In genomic region chr14:49363926-49364751, GRCh38 we compare ENCODE assay signal across 21 cellular contexts.
"Had no signal": no experiment of that assay in that cellular context is flagged by ENCODE, and none has a peak within 500 bp of the region (broad histone marks: within the 10 kb centered on the region; RNA-seq: fewer than 3 reads in every experiment).

No MANE protein-coding gene starts in this region.

- H3K27ac ChIP-seq: brain microvascular endothelial cell, esophagus squamous epithelium, hepatocyte, uterus had no signal

- H3K4me1 ChIP-seq: esophagus squamous epithelium, uterus had no signal

- H3K9me3 ChIP-seq: esophagus squamous epithelium, uterus had no signal

- H3K27ac Mint-ChIP-seq: activated CD4-positive, alpha-beta T cell treated with anti-CD3 and anti-CD28 coated beads, Interleukin-2, amount 10 ng/mL, durations not matched to agents 24 days and 14 days; activated CD8-positive, alpha-beta T cell treated with anti-CD3 and anti-CD28 coated beads, Interleukin-2, amount 10 ng/mL, durations not matched to agents 7 days and 5 days; activated naive CD4-positive, alpha-beta T cell treated with anti-CD3 and anti-CD28 coated beads, Interleukin-2, amount 50 U/mL, for 72 hours had no signal

- DNase-seq: activated CD4-positive, alpha-beta T cell treated with anti-CD3 and anti-CD28 coated beads, Interleukin-2, amount 10 ng/mL, durations not matched to agents 24 days and 14 days; activated CD4-positive, CD25-positive, alpha-beta regulatory T cell; activated CD8-positive, alpha-beta memory T cell treated with anti-CD3 and anti-CD28 coated beads, Interleukin-2, amount 50 U/mL, for 4 hours; activated CD8-positive, alpha-beta T cell treated with anti-CD3 and anti-CD28 coated beads, Interleukin-2, amount 10 ng/mL, durations not matched to agents 7 days and 5 days; activated gamma-delta T cell; activated T-cell treated with anti-CD3 and anti-CD28 coated beads, Interleukin-2, amount 50 U/mL, for 48 hours; amygdala; brain microvascular endothelial cell; cortex of kidney; effector CD4-positive, alpha-beta T cell; esophagus squamous epithelium; left ventricle myocardium superior; stimulated activated CD4-positive, alpha-beta T cell treated with anti-CD3 and anti-CD28 coated beads, Interleukin-12 subunit alpha, Interleukin-12 subunit beta, amount 100 ng/mL, for 4 hours; stimulated activated CD4-positive, alpha-beta T cell treated with anti-CD3 and anti-CD28 coated beads, Interleukin-2, amount 100 ng/mL, for 24 hours; uterus had no signal

- FAIRE-seq: endothelial cell of umbilical vein, keratinocyte, TTC549 had no signal

- H3K27me3 Mint-ChIP-seq: activated CD4-positive, alpha-beta T cell treated with anti-CD3 and anti-CD28 coated beads, Interleukin-2, amount 10 ng/mL, durations not matched to agents 24 days and 14 days had no signal

- H2AFZ ChIP-seq: hepatocyte had no signal

- H3K79me2 ChIP-seq: hepatocyte had no signal

- H3K4me1 Mint-ChIP-seq: activated CD4-positive, alpha-beta T cell treated with anti-CD3 and anti-CD28 coated beads, Interleukin-2, amount 10 ng/mL, durations not matched to agents 24 days and 14 days had no signal

- H3K36me3 Mint-ChIP-seq: activated naive CD4-positive, alpha-beta T cell treated with anti-CD3 and anti-CD28 coated beads, Interleukin-2, amount 50 U/mL, for 72 hours had no signal

- H3K4me2 ChIP-seq: hepatocyte had no signal

- H3K4me3 Mint-ChIP-seq: activated CD4-positive, alpha-beta T cell treated with anti-CD3 and anti-CD28 coated beads, Interleukin-2, amount 10 ng/mL, durations not matched to agents 24 days and 14 days; activated CD8-positive, alpha-beta T cell treated with anti-CD3 and anti-CD28 coated beads, Interleukin-2, amount 10 ng/mL, durations not matched to agents 7 days and 5 days; neural crest cell had no signal

- H3K27me3 ChIP-seq: brain microvascular endothelial cell, esophagus squamous epithelium, hepatocyte, uterus had no signal

- ATAC-seq: activated CD8-positive, alpha-beta T cell treated with anti-CD3 and anti-CD28 coated beads, Interleukin-2, amount 10 ng/mL, durations not matched to agents 7 days and 5 days; activated naive CD4-positive, alpha-beta T cell treated with anti-CD3 and anti-CD28 coated beads, Interleukin-2, amount 50 U/mL, for 72 hours; left ventricle myocardium superior had no signal

- H3K9me3 Mint-ChIP-seq: neural crest cell had no signal

- H3K36me3 ChIP-seq: brain microvascular endothelial cell, esophagus squamous epithelium, uterus had no signal

- H3K4me3 ChIP-seq: esophagus squamous epithelium, hepatocyte, uterus had no signal
